In the genomic region with DNA sequence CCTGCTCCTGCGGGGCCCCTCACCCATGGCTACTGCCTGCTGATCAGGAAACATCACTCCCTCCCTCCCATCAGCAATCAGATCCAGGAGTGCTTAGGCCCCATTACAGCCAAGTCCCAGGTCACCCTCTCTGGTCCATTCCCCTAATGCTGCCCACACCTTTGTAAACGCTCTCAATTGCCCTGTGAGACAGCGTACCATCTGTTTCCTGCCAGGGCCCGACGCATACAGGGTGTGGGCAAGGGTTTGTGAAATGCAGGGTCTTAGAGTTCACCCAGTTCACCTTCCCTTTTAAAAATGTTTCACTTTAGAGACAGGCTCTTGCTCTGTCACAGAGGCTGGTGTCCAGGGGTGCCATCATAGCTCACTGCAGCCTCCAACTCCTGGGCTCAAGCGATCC, we compare ENCODE assay signal across 5 cellular contexts. TPM values are rescaled to one million over a fixed set of nuclear protein-coding genes. Genes with fewer than 3 reads are reported as not detected.
"Had no signal": no experiment of that assay in that cellular context is flagged by ENCODE, and none has a peak within 500 bp of the region (broad histone marks: within the 10 kb centered on the region; RNA-seq: fewer than 3 reads in every experiment).

No MANE protein-coding gene starts in this region.

RNA-seq across cellular contexts. Expression of a gene that starts 15.8 kb away (rescaled TPM):
- total RNA-seq: K562, M059J, OCI-LY7, PC-3, Right ventricle myocardium inferior had no signal
